In genomic region chr4:48490012-48490679, GRCh38 we compare ENCODE assay signal across 9 cellular contexts. TPM values are rescaled to one million over a fixed set of nuclear protein-coding genes. Genes with fewer than 3 reads are reported as not detected.
A peak's percentile ranks its signal among the peaks of the same experiment; 100 is the strongest.
DNase-seq lines count a peak whose midpoint lies in the region; ATAC-seq and TF ChIP-seq lines count a peak whose summit lies in the region.
"Had no signal": no experiment of that assay in that cellular context is flagged by ENCODE, and none has a peak within 500 bp of the region (broad histone marks: within the 10 kb centered on the region; RNA-seq: fewer than 3 reads in every experiment).

ZAR1 (plus strand) TSS chr4:48490252; CDS start chr4:48490292, 40 bp downstream.

- DNase-seq in DMS53 (lab: John Stamatoyannopoulos, UW) (peak; percentile 76), Panc1 (ENCODE audit: low read depth, low spot score) (no peak), epithelial cell of proximal tubule (ENCODE audit: low read depth) (no peak), osteoblast (ENCODE audit: insufficient read length, low spot score, missing footprints) (peak; percentile 89), omental fat pad (ENCODE audit: low spot score) (no peak)

- H2AFZ ChIP-seq in osteoblast (ENCODE audit: low read length), result no peak within 1 kb of the TSS

- no peak for TF ChIP-seq CTCF in Panc1 (IDR thresholded peaks at IDR 0.05)
- no peak for TF ChIP-seq CTCF in epithelial cell of proximal tubule (conservative IDR thresholded peaks at IDR 0.05; ENCODE audit: low read depth, low read length)
- no peak for TF ChIP-seq CTCF in osteoblast (IDR thresholded peaks at IDR 0.05; ENCODE audit: extremely low read depth, low read depth, low read length)
- no peak for TF ChIP-seq CTCF in omental fat pad (IDR thresholded peaks at IDR 0.05)

- CTCF ChIA-PET in Panc1 (lab: Charles Lee), result no interaction called here

- H3K36me3 ChIP-seq in Panc1 (ENCODE audit: control insufficient read depth, insufficient read depth, low read length) (no peaks in the 10 kb centered on the region), osteoblast (ENCODE audit: insufficient read depth, low read length) (no peaks in the 10 kb centered on the region)

- H3K4me1 ChIP-seq in Panc1 (ENCODE audit: control insufficient read depth, insufficient read depth, low read length), result no peaks in the 10 kb centered on the region
- H3K4me1 ChIP-seq in osteoblast (ENCODE audit: insufficient read depth, low read length), result no peaks in the 10 kb centered on the region

- H3K4me3 ChIP-seq in Panc1 (ENCODE audit: low read depth in 2 of 2, low read length in 2 of 2), result peak within 1 kb of the TSS; percentile 35 to 49
- peak within 1 kb of the TSS; percentile 19 for H3K4me3 ChIP-seq in epithelial cell of proximal tubule (ENCODE audit: low read depth, low read length)
- peak within 1 kb of the TSS; percentile 45 for H3K4me3 ChIP-seq in osteoblast (ENCODE audit: insufficient read depth, low read length)

- H3K27ac ChIP-seq in Panc1 (ENCODE audit: low read length) (no peak within 1 kb of the TSS), osteoblast (ENCODE audit: low read depth, low read length) (no peak within 1 kb of the TSS)

- no peaks in the 10 kb centered on the region for H3K79me2 ChIP-seq in osteoblast (ENCODE audit: insufficient read depth, low read length)

- POLR2A ChIA-PET in Panc1 (lab: Charles Lee), result no interaction called here

- peak within 1 kb of the TSS; percentile 39 for H3K4me2 ChIP-seq in osteoblast (ENCODE audit: insufficient read depth, low read length)

- H3K27me3 ChIP-seq in Panc1 (ENCODE audit: control insufficient read depth, insufficient read depth, low read length), result peaks cover 3% of the 10 kb centered on the region; the same call in 1 of the 2 replicates
- peaks cover 72% of the 10 kb centered on the region for H3K27me3 ChIP-seq in osteoblast (ENCODE audit: insufficient read depth, low read length)

- H3K9me3 ChIP-seq in Panc1 (ENCODE audit: control insufficient read depth, insufficient read depth, low read depth, low read length) (no peaks in the 10 kb centered on the region), osteoblast (ENCODE audit: low read depth, low read length) (no peaks in the 10 kb centered on the region)

- no TSS peak for BruUV-seq in Panc1 (replicated peaks; lab: Mats Ljungman, UMichigan)

- in situ Hi-C loops in Panc1 (cut with HindIII; ENCODE audit: low pct_unique_long_range_greater_than_20kb, low sequenced_read_pairs), result no loop called here

- intact Hi-C loops in Panc1 (cut with micrococcal nuclease; ENCODE audit: unreplicated experiment), result loop anchor here (10.0 kb wide), 1 partner anchor 365 kb away; no protein-coding TSS in a partner anchor

- H4K20me1 ChIP-seq in osteoblast (ENCODE audit: insufficient read depth, low read length), result no peaks in the 10 kb centered on the region

- ATAC-seq in Panc1 (peak; percentile 76), omental fat pad (ENCODE audit: low FRiP score) (no peak), GM18868 (IDR thresholded peaks at IDR 0.05; ENCODE audit: unreplicated experiment) (no peak), GM18520 (IDR thresholded peaks at IDR 0.05; ENCODE audit: unreplicated experiment) (no peak), GM21737 (IDR thresholded peaks at IDR 0.05; ENCODE audit: unreplicated experiment) (no peak)

RNA-seq across cellular contexts. Expression of gene ZAR1, which starts in this region (rescaled TPM):
- not detected for total RNA-seq in Panc1 (2021; ENCODE audit: unreplicated experiment)
- not detected for polyA plus RNA-seq in Panc1 (2012; ENCODE audit: insufficient read length)
- total RNA-seq in epithelial cell of proximal tubule, result 0.23 TPM in 1 of 2 replicates, not detected in the other
- not detected in 2 replicates for total RNA-seq in osteoblast
- total RNA-seq in omental fat pad, result not detected
- total RNA-seq: SK-MEL-5 had no signal

Comparison
In these comparisons a context has a peak if more than half of its experiments do, and no peak if none do; other contexts are left out.
1. Peak in ATAC-seq and H3K4me3 ChIP-seq in Panc1; RNA of the gene not detected or under 1 TPM.
2. Peak in DNase-seq, H3K4me3 ChIP-seq and H3K4me2 ChIP-seq in osteoblast; RNA of the gene not detected or under 1 TPM.